Comparison of ENCODE assay signal across 8 cellular contexts in the genomic region with DNA sequence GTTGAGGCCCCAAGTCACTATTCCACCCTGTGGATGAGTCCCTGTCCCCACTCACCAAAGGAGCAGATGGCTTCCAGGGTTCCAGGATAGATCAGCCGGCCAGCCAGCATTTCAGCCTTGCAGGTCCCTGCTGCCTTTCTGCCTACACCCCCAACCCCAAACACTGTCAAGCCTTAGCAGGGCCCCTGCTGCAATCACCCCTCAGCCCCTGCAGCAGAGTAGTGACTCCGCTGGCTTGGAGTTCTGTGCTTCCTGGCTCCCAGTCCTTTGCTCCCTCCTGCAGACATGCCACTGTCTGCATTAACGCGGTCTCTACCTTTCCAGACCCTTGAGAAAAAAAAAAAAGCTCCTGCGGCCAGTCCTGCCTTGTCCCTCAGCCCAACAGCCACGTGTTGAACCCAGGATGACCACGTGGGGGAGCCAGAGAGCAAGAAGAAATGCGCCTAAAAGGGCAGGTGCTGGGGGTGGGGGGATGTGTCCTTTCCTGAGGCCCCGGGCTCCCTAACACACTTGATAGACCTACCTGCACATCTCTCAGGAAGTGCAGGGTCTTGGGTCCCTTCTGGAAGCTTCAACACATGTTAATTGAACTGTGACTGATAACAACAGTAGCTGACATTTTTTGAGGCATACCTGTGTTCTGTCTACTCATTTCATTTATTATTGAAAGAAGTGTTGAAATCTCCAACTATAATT. TPM values are rescaled to one million over a fixed set of nuclear protein-coding genes. Genes with fewer than 3 reads are reported as not detected.
DNase-seq lines count a peak whose midpoint lies in the region; ATAC-seq and TF ChIP-seq lines count a peak whose summit lies in the region.

No MANE protein-coding gene starts in this region.

- TF ChIP-seq RAD21 in HCT116 (IDR thresholded peaks at IDR 0.05; ENCODE audit: low read depth), result peak; percentile 71

- H3K9ac ChIP-seq in HCT116 (ENCODE audit: low read length), result no peak overlapping the region

- H4K20me1 ChIP-seq in HCT116 (ENCODE audit: insufficient read depth), result no peaks in the 10 kb centered on the region

- RAD21 ChIA-PET in HCT116 (lab: Charles Lee; ENCODE audit: low non-redundant PET in 1 of 2, low total read pairs in 2 of 2, uncharacterized antibody in 2 of 2, unreplicated experiment in 2 of 2), result no interaction called here

- H3K4me2 ChIP-seq in HCT116 (ENCODE audit: low read length), result peak overlapping the region; percentile 12; the same call in 1 of the 2 replicates

- no peak overlapping the region for H3K4me3 ChIP-seq in CD4-positive, alpha-beta memory T cell (ENCODE audit: low read length in 2 of 2)
- no peak overlapping the region for H3K4me3 ChIP-seq in HCT116 (replicated peaks in 1 of 2; ENCODE audit: low read depth in 1 of 2, low read length in 2 of 2)
- H3K4me3 ChIP-seq in lung, result no peak overlapping the region

- CTCF ChIA-PET in CD4-positive, alpha-beta memory T cell (lab: Charles Lee; ENCODE audit: partially characterized antibody), result interaction anchor here (0.7 to 11.3 kb wide), 41 partner anchors 8 to 315 kb away, joined by 3 to 550 read pairs (median 4); a partner anchor contains a TSS
- CTCF ChIA-PET in HCT116 (lab: Charles Lee), result interaction anchor here (0.6 to 2.2 kb wide), 15 partner anchors 8 to 437 kb away, joined by 3 to 17 read pairs (median 4); no protein-coding TSS in a partner anchor
- CTCF ChIA-PET in activated CD4-positive, alpha-beta T cell treated with anti-CD3 and anti-CD28 coated beads, Interleukin-2, amount 10 ng/mL, durations not matched to agents 7 days and 5 days (lab: Charles Lee), result interaction anchor here (0.6 to 5.1 kb wide), 27 partner anchors 9 to 563 kb away, joined by 3 to 45 read pairs (median 4); a partner anchor contains a TSS

- H3K36me3 ChIP-seq in CD4-positive, alpha-beta memory T cell (ENCODE audit: insufficient read depth, low read length), result no peaks in the 10 kb centered on the region
- H3K36me3 ChIP-seq in HCT116 (ENCODE audit: control insufficient read depth in 1 of 2, insufficient read depth in 2 of 2, low read length in 2 of 2) (no peaks in the 10 kb centered on the region), lung (ENCODE audit: control insufficient read depth in 2 of 2, insufficient read depth in 2 of 2, low read length in 2 of 2) (no peaks in the 10 kb centered on the region)

- no TSS peak for BruUV-seq in HCT116 (replicated peaks; lab: Mats Ljungman, UMichigan)

- peak; percentile 66 to 83 (median 76) for DNase-seq in CD4-positive, alpha-beta memory T cell
- DNase-seq in HCT116 (ENCODE audit: low read depth, low spot score) (peak; percentile 37), NCI-H460 (ENCODE audit: extremely low read depth, low read depth) (peak; percentile 72), lung (ENCODE audit: low spot score) (peak; percentile 82)
- peak; percentile 85 for DNase-seq in activated CD4-positive, alpha-beta T cell treated with anti-CD3 and anti-CD28 coated beads, Interleukin-2, amount 10 ng/mL, durations not matched to agents 7 days and 5 days
- DNase-seq in stimulated activated CD8-positive, alpha-beta memory T cell treated with anti-CD3 and anti-CD28 coated beads, Interleukin-2, amount 100 ng/mL, for 1 hour (ENCODE audit: low read depth in 2 of 2), result peak; percentile 62 to 63

- peak overlapping the region in 2 of 8 donors; percentile 6 to 52 for H3K4me3 Mint-ChIP-seq in CD4-positive, alpha-beta memory T cell
- no peak overlapping the region for H3K4me3 Mint-ChIP-seq in activated CD4-positive, alpha-beta T cell treated with anti-CD3 and anti-CD28 coated beads, Interleukin-2, amount 10 ng/mL, durations not matched to agents 7 days and 5 days
- no peak overlapping the region for H3K4me3 Mint-ChIP-seq in dendritic cell treated with granulocyte-macrophage colony-stimulating factor and Interleukin-4, amounts not matched to agents 40 ng/mL and 50 ng/mL, for 4 days

- H3K27me3 Mint-ChIP-seq in CD4-positive, alpha-beta memory T cell, result no peaks in the 10 kb centered on the region
- H3K27me3 Mint-ChIP-seq in activated CD4-positive, alpha-beta T cell treated with anti-CD3 and anti-CD28 coated beads, Interleukin-2, amount 10 ng/mL, durations not matched to agents 7 days and 5 days, result no peaks in the 10 kb centered on the region
- H3K27me3 Mint-ChIP-seq in dendritic cell treated with granulocyte-macrophage colony-stimulating factor and Interleukin-4, amounts not matched to agents 40 ng/mL and 50 ng/mL, for 4 days, result peaks cover 5% of the 10 kb centered on the region

- H3K9me3 ChIP-seq in CD4-positive, alpha-beta memory T cell (ENCODE audit: control insufficient read depth in 1 of 2, low read length in 2 of 2), result no peaks in the 10 kb centered on the region
- H3K9me3 ChIP-seq in HCT116 (ENCODE audit: control insufficient read depth in 1 of 2, insufficient read depth in 1 of 2, low read depth in 1 of 2, low read length in 2 of 2) (no peaks in the 10 kb centered on the region), lung (ENCODE audit: control insufficient read depth in 2 of 2, insufficient read depth in 1 of 2, low read length in 1 of 2) (no peaks in the 10 kb centered on the region)

- no peaks in the 10 kb centered on the region for H3K36me3 Mint-ChIP-seq in CD4-positive, alpha-beta memory T cell
- H3K36me3 Mint-ChIP-seq in activated CD4-positive, alpha-beta T cell treated with anti-CD3 and anti-CD28 coated beads, Interleukin-2, amount 10 ng/mL, durations not matched to agents 7 days and 5 days (ENCODE audit: low read depth), result no peaks in the 10 kb centered on the region
- H3K36me3 Mint-ChIP-seq in dendritic cell treated with granulocyte-macrophage colony-stimulating factor and Interleukin-4, amounts not matched to agents 40 ng/mL and 50 ng/mL, for 4 days (ENCODE audit: low read depth), result no peaks in the 10 kb centered on the region

- ATAC-seq in HCT116 (peak; percentile 98), lung (ENCODE audit: insufficient read depth, low FRiP score) (peak; percentile 71), HG02571 (IDR thresholded peaks at IDR 0.05; ENCODE audit: unreplicated experiment) (no peak)

- peak overlapping the region in 5 of 7 donors; percentile 27 to 77 (median 60) for H3K27ac Mint-ChIP-seq in CD4-positive, alpha-beta memory T cell
- peak overlapping the region; percentile 60 for H3K27ac Mint-ChIP-seq in activated CD4-positive, alpha-beta T cell treated with anti-CD3 and anti-CD28 coated beads, Interleukin-2, amount 10 ng/mL, durations not matched to agents 7 days and 5 days
- peak overlapping the region; percentile 55 for H3K27ac Mint-ChIP-seq in dendritic cell treated with granulocyte-macrophage colony-stimulating factor and Interleukin-4, amounts not matched to agents 40 ng/mL and 50 ng/mL, for 4 days

- no peak overlapping the region for H3K27ac ChIP-seq in CD4-positive, alpha-beta memory T cell (ENCODE audit: low read depth, low read length)
- no peak overlapping the region for H3K27ac ChIP-seq in HCT116 (ENCODE audit: low read depth, low read length)
- no peak overlapping the region for H3K27ac ChIP-seq in lung (ENCODE audit: low read depth in 1 of 2, low read length in 1 of 2)

- TF ChIP-seq CTCF in HCT116 (IDR thresholded peaks at IDR 0.05 in 2 of 3, conservative IDR thresholded peaks at IDR 0.05 in 1 of 3; ENCODE audit: borderline replicate concordance in 1 of 3, insufficient read depth in 1 of 3, low read depth in 2 of 3, low read length in 2 of 3) (peak; percentile 72 to 89 (median 86)), lung (IDR thresholded peaks at IDR 0.05; ENCODE audit: control extremely low read depth, extremely low read depth) (peak; percentile 75)

- no peaks in the 10 kb centered on the region for H3K79me2 ChIP-seq in HCT116 (ENCODE audit: insufficient read depth, low read length)

- H2AFZ ChIP-seq in HCT116 (ENCODE audit: low read depth, low read length, poor library complexity, severe bottlenecking), result peak overlapping the region; percentile 12

- POLR2A ChIA-PET in CD4-positive, alpha-beta memory T cell (lab: Charles Lee; ENCODE audit: partially characterized antibody), result interaction anchor here (0.5 to 5.3 kb wide), 11 partner anchors 12 to 122 kb away, joined by 3 to 82 read pairs (median 5); a partner anchor contains a TSS
- POLR2A ChIA-PET in HCT116 (lab: Charles Lee), result interaction anchor here (0.7 kb wide), 1 partner anchor 31 kb away, joined by 4 read pairs; no protein-coding TSS in a partner anchor
- POLR2A ChIA-PET in activated CD4-positive, alpha-beta T cell treated with anti-CD3 and anti-CD28 coated beads, Interleukin-2, amount 10 ng/mL, durations not matched to agents 7 days and 5 days (lab: Charles Lee), result interaction anchor here (0.6 to 0.7 kb wide), 3 partner anchors 22 to 1361 kb away, joined by 3 to 8 read pairs (median 3); no protein-coding TSS in a partner anchor

- no peaks in the 10 kb centered on the region for H3K9me2 ChIP-seq in HCT116 (ENCODE audit: insufficient read depth)

- H3K9me3 Mint-ChIP-seq in CD4-positive, alpha-beta memory T cell, result no peaks in the 10 kb centered on the region
- H3K9me3 Mint-ChIP-seq in activated CD4-positive, alpha-beta T cell treated with anti-CD3 and anti-CD28 coated beads, Interleukin-2, amount 10 ng/mL, durations not matched to agents 7 days and 5 days, result no peaks in the 10 kb centered on the region
- no peaks in the 10 kb centered on the region for H3K9me3 Mint-ChIP-seq in dendritic cell treated with granulocyte-macrophage colony-stimulating factor and Interleukin-4, amounts not matched to agents 40 ng/mL and 50 ng/mL, for 4 days

- peaks cover 10% of the 10 kb centered on the region for H3K4me1 ChIP-seq in CD4-positive, alpha-beta memory T cell (ENCODE audit: insufficient read depth, low read length)
- H3K4me1 ChIP-seq in HCT116 (ENCODE audit: control insufficient read depth in 1 of 2, insufficient read depth in 2 of 2, low read length in 2 of 2), result peaks cover 0 to 7% of the 10 kb centered on the region in 2 experiments; a peak in 2 of 4 replicates
- peaks cover 0 to 2% of the 10 kb centered on the region in 2 donors for H3K4me1 ChIP-seq in lung (ENCODE audit: control insufficient read depth in 2 of 2, insufficient read depth in 2 of 2, low read length in 2 of 2)

- no peak for TF ChIP-seq POLR2A in HCT116 (IDR thresholded peaks at IDR 0.05; ENCODE audit: borderline replicate concordance, extremely low read depth, insufficient read depth, insufficient read length)

- intact Hi-C loops in CD4-positive, alpha-beta memory T cell (cut with micrococcal nuclease), result loop anchor here (1.0 kb wide), 3 partner anchors 12 to 120 kb away; no protein-coding TSS in a partner anchor
- intact Hi-C loops in HCT116 (cut with micrococcal nuclease), result loop anchor here (1.0 to 2.0 kb wide), 2 partner anchors 39 to 54 kb away; no protein-coding TSS in a partner anchor
- intact Hi-C loops in dendritic cell treated with granulocyte-macrophage colony-stimulating factor and Interleukin-4, amounts not matched to agents 40 ng/mL and 50 ng/mL, for 4 days (cut with micrococcal nuclease), result loop anchor here (1.0 to 2.0 kb wide), 2 partner anchors 39 to 54 kb away; no protein-coding TSS in a partner anchor

- H3K4me1 Mint-ChIP-seq in CD4-positive, alpha-beta memory T cell, result peaks cover 5 to 15% (median 11%) of the 10 kb centered on the region in 4 donors
- H3K4me1 Mint-ChIP-seq in activated CD4-positive, alpha-beta T cell treated with anti-CD3 and anti-CD28 coated beads, Interleukin-2, amount 10 ng/mL, durations not matched to agents 7 days and 5 days, result peaks cover 25% of the 10 kb centered on the region
- peaks cover 5% of the 10 kb centered on the region for H3K4me1 Mint-ChIP-seq in dendritic cell treated with granulocyte-macrophage colony-stimulating factor and Interleukin-4, amounts not matched to agents 40 ng/mL and 50 ng/mL, for 4 days (ENCODE audit: low read depth)

- H3K27me3 ChIP-seq in CD4-positive, alpha-beta memory T cell (ENCODE audit: insufficient read depth, low read length), result no peaks in the 10 kb centered on the region
- H3K27me3 ChIP-seq in HCT116 (ENCODE audit: insufficient read depth, low read length) (no peaks in the 10 kb centered on the region), lung (ENCODE audit: control insufficient read depth, insufficient read depth) (no peaks in the 10 kb centered on the region)

- WGBS in lung, 2 donors, result 12 to 15% methylated on average over 9 of the region's 9 CpGs

RNA-seq across cellular contexts. Expression of a gene that starts 37.4 kb away (rescaled TPM):
- 100 to 1,000 TPM; 186 to 190 TPM for total RNA-seq in CD4-positive, alpha-beta memory T cell
- polyA plus RNA-seq in CD4-positive, alpha-beta memory T cell, result 100 to 1,000 TPM; 249 to 298 TPM
- total RNA-seq in HCT116 (2021; ENCODE audit: unreplicated experiment), result 5.4 TPM
- 3.9 and 4.5 TPM in 2 replicates for polyA plus RNA-seq in HCT116 (2012)
- total RNA-seq in NCI-H460 (2014; rRNA removed; shearing (Covaris generic)), result 0.06 and 0.17 TPM in 2 replicates
- 0.24 and 0.46 TPM in 2 replicates for polyA plus RNA-seq in NCI-H460 (2014; cell fraction: nucleus; rRNA removed)
- total RNA-seq in activated CD4-positive, alpha-beta T cell treated with anti-CD3 and anti-CD28 coated beads, Interleukin-2, amount 10 ng/mL, durations not matched to agents 7 days and 5 days, result 100 to 1,000 TPM; 185 to 201 TPM
- 10 to 100 TPM; 23.7 to 37.7 TPM for total RNA-seq in lung
- 10 to 100 TPM; 10.3 to 38.2 TPM for polyA plus RNA-seq in lung

Comparison
In these comparisons a context has a peak if more than half of its experiments do, and no peak if none do; other contexts are left out.
1. RNA of a gene that starts 37.4 kb away (total RNA-seq): 185 to 201 TPM in activated CD4-positive, alpha-beta T cell treated with anti-CD3 and anti-CD28 coated beads, Interleukin-2, amount 10 ng/mL, durations not matched to agents 7 days and 5 days and 186 to 190 TPM in CD4-positive, alpha-beta memory T cell; 23.7 to 37.7 TPM in lung, 5.4 TPM in HCT116 (single experiment) and 0.06 to 0.17 TPM in NCI-H460; every median in the first group is over 4 times any median in the second.
2. Peak in every context shown above with its lines, with median percentiles within 50 percentile points of each other: DNase-seq and H3K27ac Mint-ChIP-seq.